ENCODE assay signal across 25 cellular contexts in the genomic region with DNA sequence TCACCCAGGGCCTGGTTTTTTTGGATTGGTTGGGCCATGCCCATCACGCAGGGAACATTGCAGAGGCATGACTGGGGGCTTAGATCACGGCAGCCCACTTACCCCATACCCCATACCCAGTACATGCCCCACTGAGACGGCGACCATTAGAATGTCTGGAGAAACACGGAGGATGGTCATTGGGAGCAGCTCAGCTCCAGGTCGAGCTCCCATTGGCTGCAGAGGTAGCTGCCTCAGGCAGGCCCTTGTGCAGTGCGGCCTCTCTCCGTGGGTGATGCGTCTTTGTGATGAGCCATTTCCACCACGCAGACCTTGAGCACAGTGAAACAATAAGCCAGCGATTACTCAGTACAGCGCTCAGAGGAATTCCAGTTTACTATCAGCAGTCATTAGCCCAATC.
A peak's percentile ranks its signal among the peaks of the same experiment; 100 is the strongest.
DNase-seq lines count a peak whose midpoint lies in the region; ATAC-seq and TF ChIP-seq lines count a peak whose summit lies in the region.
"Had no signal": no experiment of that assay in that cellular context is flagged by ENCODE, and none has a peak within 500 bp of the region (broad histone marks: within the 10 kb centered on the region; RNA-seq: fewer than 3 reads in every experiment).

No MANE protein-coding gene starts in this region.

- WGBS in hepatocyte (ENCODE audit: low lambda C conversion rate, missing lambda C conversion rate), result 89% methylated on average over 12 of the region's 12 CpGs

- peaks cover 9% of the 10 kb centered on the region for H3K27me3 Mint-ChIP-seq in brain

- H4K20me1 ChIP-seq in hepatocyte (ENCODE audit: insufficient read depth, poor library complexity, severe bottlenecking), result no peaks in the 10 kb centered on the region

- H3K79me2 ChIP-seq in hepatocyte, result no peaks in the 10 kb centered on the region

- H3K9me3 Mint-ChIP-seq in brain, result peaks cover 0 to 5% (median 4%) of the 10 kb centered on the region in 5 experiments
- H3K9me3 Mint-ChIP-seq: activated CD4-positive, alpha-beta T cell treated with anti-CD3 and anti-CD28 coated beads, Interleukin-2, amount 10 ng/mL, durations not matched to agents 24 days and 14 days; activated T-cell treated with anti-CD3 and anti-CD28 coated beads, Interleukin-2, amount 50 U/mL, for 4 hours; natural killer cell; stimulated activated naive CD8-positive, alpha-beta T cell treated with anti-CD3 and anti-CD28 coated beads, Interleukin-15, Interleukin-2, amounts not matched to agents 100 ng/mL and 50 ng/mL, for 24 hours had no signal

- no peaks in the 10 kb centered on the region for H3K9me2 ChIP-seq in hepatocyte (replicated peaks; ENCODE audit: insufficient read depth)
- H3K9me2 ChIP-seq: SK-N-SH had no signal

- peak; percentile 35 to 72 for DNase-seq in SHP77 (lab: John Stamatoyannopoulos, UW)
- DNase-seq in kidney tubule cell (ENCODE audit: low spot score), result peak; percentile 65
- DNase-seq in pulmonary artery endothelial cell (ENCODE audit: low read depth, low spot score), result peak; percentile 43
- no peak for DNase-seq in NCI-H510A treated with DMSO at 0.1 percent for 48 hours (lab: John Stamatoyannopoulos, UW)
- DNase-seq in hepatocyte (ENCODE audit: low spot score), result no peak
- DNase-seq: activated CD4-positive, alpha-beta T cell treated with anti-CD3 and anti-CD28 coated beads, Interleukin-2, amount 10 ng/mL, durations not matched to agents 24 days and 14 days; activated T-cell treated with anti-CD3 and anti-CD28 coated beads, Interleukin-2, amount 50 U/mL, for 4 hours; amniotic stem cell; Calu3; caudate nucleus; EL; heart left ventricle; left ventricle myocardium inferior; midbrain; MM.1S; natural killer cell; SK-N-SH; thyroid gland had no signal

- peak overlapping the region in 3 of 5 experiments; percentile 38 to 97 (median 81) for H3K27ac Mint-ChIP-seq in brain
- H3K27ac Mint-ChIP-seq: activated CD4-positive, alpha-beta T cell treated with anti-CD3 and anti-CD28 coated beads, Interleukin-2, amount 10 ng/mL, durations not matched to agents 24 days and 14 days; CD14-positive monocyte; natural killer cell; stimulated activated naive CD8-positive, alpha-beta T cell treated with anti-CD3 and anti-CD28 coated beads, Interleukin-15, Interleukin-2, amounts not matched to agents 100 ng/mL and 50 ng/mL, for 24 hours had no signal

- ATAC-seq in HG03565 (IDR thresholded peaks at IDR 0.05; ENCODE audit: unreplicated experiment) (no peak), HG03135 (IDR thresholded peaks at IDR 0.05; ENCODE audit: unreplicated experiment) (no peak)
- ATAC-seq: activated T-cell treated with anti-CD3 and anti-CD28 coated beads, Interleukin-2, amount 50 U/mL, for 4 hours; heart left ventricle; natural killer cell; sciatic nerve had no signal

- peaks cover 3% of the 10 kb centered on the region for H3K4me1 ChIP-seq in hepatocyte (ENCODE audit: insufficient read depth)

- no peaks in the 10 kb centered on the region for H3K9me3 ChIP-seq in hepatocyte (ENCODE audit: low read depth)
- H3K9me3 ChIP-seq: heart left ventricle, left ventricle myocardium inferior, SK-N-SH, thyroid gland had no signal

- H3K27me3 ChIP-seq in hepatocyte, result no peaks in the 10 kb centered on the region
- H3K27me3 ChIP-seq: thyroid gland had no signal

- no peak overlapping the region for H3K27ac ChIP-seq in hepatocyte
- H3K27ac ChIP-seq: epithelial cell of prostate, heart left ventricle, left ventricle myocardium inferior, thyroid gland had no signal

- H3K4me2 ChIP-seq in hepatocyte, result no peak overlapping the region
- H3K4me2 ChIP-seq: SK-N-SH had no signal

- H3K36me3 ChIP-seq in hepatocyte (replicated peaks; ENCODE audit: insufficient read depth, low read depth), result no peaks in the 10 kb centered on the region
- H3K36me3 ChIP-seq: heart left ventricle, left ventricle myocardium inferior, thyroid gland had no signal

- no peak for TF ChIP-seq CTCF in brain (conservative IDR thresholded peaks at IDR 0.05)
- no peak for TF ChIP-seq CTCF in hepatocyte (IDR thresholded peaks at IDR 0.05; ENCODE audit: poor library complexity)

- H3K4me1 Mint-ChIP-seq in brain, result peaks cover 77% of the 10 kb centered on the region
- H3K4me1 Mint-ChIP-seq: CD14-positive monocyte, natural killer cell had no signal

- H3K4me3 ChIP-seq in hepatocyte, result no peak overlapping the region
- H3K4me3 ChIP-seq: heart left ventricle, left ventricle myocardium inferior, thyroid gland had no signal

- peak overlapping the region in 1 of 5 experiments; percentile 64 for H3K4me3 Mint-ChIP-seq in brain
- H3K4me3 Mint-ChIP-seq: activated CD4-positive, alpha-beta T cell treated with anti-CD3 and anti-CD28 coated beads, Interleukin-2, amount 10 ng/mL, durations not matched to agents 24 days and 14 days; activated T-cell treated with anti-CD3 and anti-CD28 coated beads, Interleukin-2, amount 50 U/mL, for 4 hours; CD14-positive monocyte; natural killer cell; stimulated activated naive CD8-positive, alpha-beta T cell treated with anti-CD3 and anti-CD28 coated beads, Interleukin-15, Interleukin-2, amounts not matched to agents 100 ng/mL and 50 ng/mL, for 24 hours had no signal

- no peaks in the 10 kb centered on the region for H3K36me3 Mint-ChIP-seq in brain
- H3K36me3 Mint-ChIP-seq: CD14-positive monocyte, natural killer cell had no signal

- no peak overlapping the region for H2AFZ ChIP-seq in hepatocyte

Comparison
In these comparisons a context has a peak if more than half of its experiments do, and no peak if none do; other contexts are left out.
1. DNase-seq: peak in SHP77 (2 of 2), kidney tubule cell (single experiment) and pulmonary artery endothelial cell (single experiment); none in NCI-H510A treated with DMSO at 0.1 percent for 48 hours (single experiment) and hepatocyte (single experiment).